7 cellular contexts compared by ENCODE assay signal in genomic region chr3:17227472-17227871, GRCh38.
"Had no signal": no experiment of that assay in that cellular context is flagged by ENCODE, and none has a peak within 500 bp of the region (broad histone marks: within the 10 kb centered on the region; RNA-seq: fewer than 3 reads in every experiment).

No MANE protein-coding gene starts in this region.

- H3K4me1 Mint-ChIP-seq: GM23338 had no signal

- H3K4me3 ChIP-seq: GM23338 had no signal

- FAIRE-seq: H1, H54, HTR-8/SVneo had no signal

- H3K9me3 Mint-ChIP-seq: GM23338, H9 had no signal

- H3K27ac Mint-ChIP-seq: GM23338, H9 had no signal

- H3K4me3 Mint-ChIP-seq: GM23338, H9 had no signal

- ATAC-seq: GM23338 had no signal

- DNase-seq: H9, HCEC 1CT, IMR-90 had no signal
